1 cellular context compared by ENCODE assay signal in genomic region chr19:16470911-16471811, GRCh38.
TF ChIP-seq lines count a peak whose summit lies in the region.

No MANE protein-coding gene starts in this region.

TF ChIP-seq in HepG2, 621 proteins besides CTCF, POLR2A, EP300 and RAD21 (continues in another document):
- 0 out of 2 replicates have a peak, but pooled peaks have one; percentile 9 for TF ChIP-seq ZNF160 (CRISPR knock-in tag; IDR thresholded peaks at IDR 0.05)
- TF ChIP-seq JUNB (CRISPR knock-in tag; IDR thresholded peaks at IDR 0.05; ENCODE audit: borderline replicate concordance) = no peak
- TF ChIP-seq, protein P1, sequence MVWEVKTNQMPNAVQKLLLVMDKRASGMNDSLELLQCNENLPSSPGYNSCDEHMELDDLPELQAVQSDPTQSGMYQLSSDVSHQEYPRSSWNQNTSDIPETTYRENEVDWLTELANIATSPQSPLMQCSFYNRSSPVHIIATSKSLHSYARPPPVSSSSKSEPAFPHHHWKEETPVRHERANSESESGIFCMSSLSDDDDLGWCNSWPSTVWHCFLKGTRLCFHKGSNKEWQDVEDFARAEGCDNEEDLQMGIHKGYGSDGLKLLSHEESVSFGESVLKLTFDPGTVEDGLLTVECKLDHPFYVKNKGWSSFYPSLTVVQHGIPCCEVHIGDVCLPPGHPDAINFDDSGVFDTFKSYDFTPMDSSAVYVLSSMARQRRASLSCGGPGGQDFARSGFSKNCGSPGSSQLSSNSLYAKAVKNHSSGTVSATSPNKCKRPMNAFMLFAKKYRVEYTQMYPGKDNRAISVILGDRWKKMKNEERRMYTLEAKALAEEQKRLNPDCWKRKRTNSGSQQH (CRISPR knock-in tag; IDR thresholded peaks at IDR 0.05; ENCODE audit: low read depth) = peak; percentile 41; the same call in 1 of the 2 replicates
- peak; percentile 56; the same call in 1 of the 2 replicates for TF ChIP-seq KMT2A (CRISPR knock-in tag; IDR thresholded peaks at IDR 0.05)
- TF ChIP-seq ZNF652 (CRISPR knock-in tag; IDR thresholded peaks at IDR 0.05; ENCODE audit: borderline replicate concordance, low read depth) = no peak
- TF ChIP-seq MZF1 (CRISPR knock-in tag; IDR thresholded peaks at IDR 0.05; ENCODE audit: borderline replicate concordance) = no peak
- TF ChIP-seq ZNF276 (CRISPR knock-in tag; IDR thresholded peaks at IDR 0.05; ENCODE audit: low read depth) = no peak
- TF ChIP-seq ZNF142 (CRISPR knock-in tag; IDR thresholded peaks at IDR 0.05) = no peak
- TF ChIP-seq ZBTB2 (CRISPR knock-in tag; IDR thresholded peaks at IDR 0.05; ENCODE audit: low read depth) = 0 out of 2 replicates have a peak, but pooled peaks have one; percentile 7
- TF ChIP-seq, protein P2, sequence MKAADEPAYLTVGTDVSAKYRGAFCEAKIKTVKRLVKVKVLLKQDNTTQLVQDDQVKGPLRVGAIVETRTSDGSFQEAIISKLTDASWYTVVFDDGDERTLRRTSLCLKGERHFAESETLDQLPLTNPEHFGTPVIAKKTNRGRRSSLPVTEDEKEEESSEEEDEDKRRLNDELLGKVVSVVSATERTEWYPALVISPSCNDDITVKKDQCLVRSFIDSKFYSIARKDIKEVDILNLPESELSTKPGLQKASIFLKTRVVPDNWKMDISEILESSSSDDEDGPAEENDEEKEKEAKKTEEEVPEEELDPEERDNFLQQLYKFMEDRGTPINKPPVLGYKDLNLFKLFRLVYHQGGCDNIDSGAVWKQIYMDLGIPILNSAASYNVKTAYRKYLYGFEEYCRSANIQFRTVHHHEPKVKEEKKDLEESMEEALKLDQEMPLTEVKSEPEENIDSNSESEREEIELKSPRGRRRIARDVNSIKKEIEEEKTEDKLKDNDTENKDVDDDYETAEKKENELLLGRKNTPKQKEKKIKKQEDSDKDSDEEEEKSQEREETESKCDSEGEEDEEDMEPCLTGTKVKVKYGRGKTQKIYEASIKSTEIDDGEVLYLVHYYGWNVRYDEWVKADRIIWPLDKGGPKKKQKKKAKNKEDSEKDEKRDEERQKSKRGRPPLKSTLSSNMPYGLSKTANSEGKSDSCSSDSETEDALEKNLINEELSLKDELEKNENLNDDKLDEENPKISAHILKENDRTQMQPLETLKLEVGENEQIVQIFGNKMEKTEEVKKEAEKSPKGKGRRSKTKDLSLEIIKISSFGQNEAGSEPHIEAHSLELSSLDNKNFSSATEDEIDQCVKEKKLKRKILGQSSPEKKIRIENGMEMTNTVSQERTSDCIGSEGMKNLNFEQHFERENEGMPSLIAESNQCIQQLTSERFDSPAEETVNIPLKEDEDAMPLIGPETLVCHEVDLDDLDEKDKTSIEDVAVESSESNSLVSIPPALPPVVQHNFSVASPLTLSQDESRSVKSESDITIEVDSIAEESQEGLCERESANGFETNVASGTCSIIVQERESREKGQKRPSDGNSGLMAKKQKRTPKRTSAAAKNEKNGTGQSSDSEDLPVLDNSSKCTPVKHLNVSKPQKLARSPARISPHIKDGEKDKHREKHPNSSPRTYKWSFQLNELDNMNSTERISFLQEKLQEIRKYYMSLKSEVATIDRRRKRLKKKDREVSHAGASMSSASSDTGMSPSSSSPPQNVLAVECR (CRISPR knock-in tag; IDR thresholded peaks at IDR 0.05; ENCODE audit: borderline replicate concordance) = peak; percentile 30; the same call in 1 of the 2 replicates
- no peak; the same call in 1 of the 2 replicates for TF ChIP-seq SRY (CRISPR knock-in tag; IDR thresholded peaks at IDR 0.05)
- TF ChIP-seq ZNF30 (CRISPR knock-in tag; IDR thresholded peaks at IDR 0.05) = no peak
- no peak for TF ChIP-seq WIZ (CRISPR knock-in tag; IDR thresholded peaks at IDR 0.05)
- peak; percentile 23 for TF ChIP-seq AGO2 (optimal IDR thresholded peaks at IDR 0.05; ENCODE audit: low read depth, low read length)
- no peak for TF ChIP-seq MED13 (CRISPR knock-in tag; IDR thresholded peaks at IDR 0.05)
- TF ChIP-seq ZNF274 (CRISPR knock-in tag; IDR thresholded peaks at IDR 0.05) = 0 out of 2 replicates have a peak, but pooled peaks have one; percentile 27
- TF ChIP-seq HDAC2 (CRISPR knock-in tag; IDR thresholded peaks at IDR 0.05) = no peak
- TF ChIP-seq ZNF891 (CRISPR knock-in tag; IDR thresholded peaks at IDR 0.05) = 0 out of 2 replicates have a peak, but pooled peaks have one; percentile 19
- TF ChIP-seq, protein P3, sequence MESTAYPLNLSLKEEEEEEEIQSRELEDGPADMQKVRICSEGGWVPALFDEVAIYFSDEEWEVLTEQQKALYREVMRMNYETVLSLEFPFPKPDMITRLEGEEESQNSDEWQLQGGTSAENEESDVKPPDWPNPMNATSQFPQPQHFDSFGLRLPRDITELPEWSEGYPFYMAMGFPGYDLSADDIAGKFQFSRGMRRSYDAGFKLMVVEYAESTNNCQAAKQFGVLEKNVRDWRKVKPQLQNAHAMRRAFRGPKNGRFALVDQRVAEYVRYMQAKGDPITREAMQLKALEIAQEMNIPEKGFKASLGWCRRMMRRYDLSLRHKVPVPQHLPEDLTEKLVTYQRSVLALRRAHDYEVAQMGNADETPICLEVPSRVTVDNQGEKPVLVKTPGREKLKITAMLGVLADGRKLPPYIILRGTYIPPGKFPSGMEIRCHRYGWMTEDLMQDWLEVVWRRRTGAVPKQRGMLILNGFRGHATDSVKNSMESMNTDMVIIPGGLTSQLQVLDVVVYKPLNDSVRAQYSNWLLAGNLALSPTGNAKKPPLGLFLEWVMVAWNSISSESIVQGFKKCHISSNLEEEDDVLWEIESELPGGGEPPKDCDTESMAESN (CRISPR knock-in tag; conservative IDR thresholded peaks at IDR 0.05) = 0 out of 2 replicates have a peak, but pooled peaks have one; percentile 26
- peak; percentile 47; the same call in 1 of the 2 replicates for TF ChIP-seq UBTF (CRISPR knock-in tag; IDR thresholded peaks at IDR 0.05)
- no peak for TF ChIP-seq MAZ (IDR thresholded peaks at IDR 0.05; ENCODE audit: borderline replicate concordance, low read depth, low read length)
- TF ChIP-seq MAZ (CRISPR knock-in tag; IDR thresholded peaks at IDR 0.05; ENCODE audit: low read depth) = peak; percentile 7; the same call in 1 of the 2 replicates
- TF ChIP-seq ZNF776 (CRISPR knock-in tag; IDR thresholded peaks at IDR 0.05) = peak; percentile 41; the same call in 1 of the 2 replicates
- TF ChIP-seq HDAC1 (CRISPR knock-in tag; IDR thresholded peaks at IDR 0.05) = 0 out of 2 replicates have a peak, but pooled peaks have one; percentile 5
- TF ChIP-seq POLR2AphosphoS5 (IDR thresholded peaks at IDR 0.05; ENCODE audit: low read depth, low read length) = no peak
- 0 out of 2 replicates have a peak, but pooled peaks have one; percentile 7 for TF ChIP-seq ZHX1 (CRISPR knock-in tag; IDR thresholded peaks at IDR 0.05; ENCODE audit: low read depth)
